In the genomic region with DNA sequence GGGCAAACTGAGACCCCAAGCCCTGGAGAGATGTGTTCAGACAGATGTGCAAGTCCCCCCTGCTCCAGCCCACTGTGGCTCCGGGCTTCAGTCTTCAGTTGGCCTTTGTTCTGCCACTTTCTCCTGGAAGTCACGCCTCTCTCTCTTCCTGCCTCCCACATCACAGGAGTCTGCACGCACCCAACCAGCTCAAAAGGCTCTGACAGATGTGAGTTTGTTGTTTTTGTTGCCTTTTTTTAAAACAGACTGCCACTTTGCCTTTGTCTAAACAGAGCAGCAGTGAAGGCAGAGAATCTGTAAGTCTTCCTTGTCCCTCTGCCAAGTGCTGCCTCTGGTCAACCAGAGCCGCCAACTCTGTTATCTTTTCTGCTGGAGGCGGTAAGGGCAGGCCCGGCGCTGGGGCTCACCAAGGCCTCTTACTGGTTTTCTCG, we compare ENCODE assay signal across 11 cellular contexts.
DNase-seq lines count a peak whose midpoint lies in the region; TF ChIP-seq lines count a peak whose summit lies in the region.
"Had no signal": no experiment of that assay in that cellular context is flagged by ENCODE, and none has a peak within 500 bp of the region (broad histone marks: within the 10 kb centered on the region; RNA-seq: fewer than 3 reads in every experiment).

No MANE protein-coding gene starts in this region.

- peaks cover 1% of the 10 kb centered on the region for H3K9me3 Mint-ChIP-seq in activated naive CD4-positive, alpha-beta T cell treated with anti-CD3 and anti-CD28 coated beads for 36 hours

- H3K36me3 ChIP-seq in hepatocyte (replicated peaks; ENCODE audit: insufficient read depth, low read depth) (no peaks in the 10 kb centered on the region), thyroid gland (no peaks in the 10 kb centered on the region), ovary (no peaks in the 10 kb centered on the region)
- H3K36me3 ChIP-seq: pancreas had no signal

- no peaks in the 10 kb centered on the region for H3K9me2 ChIP-seq in hepatocyte (replicated peaks; ENCODE audit: insufficient read depth)

- H3K36me3 Mint-ChIP-seq in activated naive CD4-positive, alpha-beta T cell treated with anti-CD3 and anti-CD28 coated beads for 36 hours (ENCODE audit: low read depth) = no peaks in the 10 kb centered on the region

- intact Hi-C loops in activated naive CD4-positive, alpha-beta T cell treated with anti-CD3 and anti-CD28 coated beads for 36 hours (cut with micrococcal nuclease) = no loop called here
- intact Hi-C loops in thyroid gland (cut with DNase I) = no loop called here
- intact Hi-C loops in ovary (cut with DNase I) = no loop called here

- CTCF ChIA-PET in activated naive CD4-positive, alpha-beta T cell treated with anti-CD3 and anti-CD28 coated beads for 36 hours (lab: Charles Lee) = no interaction called here

- no peaks in the 10 kb centered on the region for H3K79me2 ChIP-seq in hepatocyte

- H3K27me3 ChIP-seq in hepatocyte (no peaks in the 10 kb centered on the region), thyroid gland (no peaks in the 10 kb centered on the region), ovary (no peaks in the 10 kb centered on the region)

- TF ChIP-seq EP300 in ovary (IDR thresholded peaks at IDR 0.05) = no peak

- TF ChIP-seq POLR2A in thyroid gland (IDR thresholded peaks at IDR 0.05) = no peak
- no peak for TF ChIP-seq POLR2A in ovary (IDR thresholded peaks at IDR 0.05)

- no peak overlapping the region for H3K27ac Mint-ChIP-seq in activated naive CD4-positive, alpha-beta T cell treated with anti-CD3 and anti-CD28 coated beads for 36 hours

- no peak overlapping the region for H2AFZ ChIP-seq in hepatocyte

- H3K4me1 ChIP-seq in hepatocyte (ENCODE audit: insufficient read depth) (no peaks in the 10 kb centered on the region), thyroid gland (peaks cover 19 to 23% of the 10 kb centered on the region in 2 donors), ovary (ENCODE audit: insufficient read depth) (no peaks in the 10 kb centered on the region)
- H3K4me1 ChIP-seq: pancreas had no signal

- no peak overlapping the region for H3K4me2 ChIP-seq in hepatocyte

- H3K27ac ChIP-seq in hepatocyte (no peak overlapping the region), thyroid gland (peak overlapping the region in 2 of 3 donors; percentile 36 to 69), ovary (no peak overlapping the region)
- H3K27ac ChIP-seq: coronary artery, pancreas had no signal

- H3K27me3 Mint-ChIP-seq in activated naive CD4-positive, alpha-beta T cell treated with anti-CD3 and anti-CD28 coated beads for 36 hours (ENCODE audit: low read depth) = peaks cover 20% of the 10 kb centered on the region

- DNase-seq in activated naive CD4-positive, alpha-beta T cell treated with anti-CD3 and anti-CD28 coated beads for 36 hours = peak; percentile 31
- no peak for DNase-seq in activated naive CD4-positive, alpha-beta T cell (lab: John Stamatoyannopoulos, UW)
- DNase-seq in astrocyte of the hippocampus (ENCODE audit: low read depth, low spot score) (peak; percentile 60), hepatocyte (ENCODE audit: low spot score) (peak; percentile 41), thyroid gland (peak; percentile 74 to 81), NCI-H1694 (lab: John Stamatoyannopoulos, UW) (no peak), NCI-H2227 (lab: John Stamatoyannopoulos, UW; ENCODE audit: unreplicated experiment) (no peak), ovary (no peak)
- DNase-seq: NCI-H2227 treated with DMSO at 0.1 percent for 48 hours, pancreas had no signal

- no peak overlapping the region for H3K4me3 ChIP-seq in hepatocyte
- no peak overlapping the region for H3K4me3 ChIP-seq in thyroid gland (replicated peaks in 1 of 3)
- H3K4me3 ChIP-seq in ovary = no peak overlapping the region
- H3K4me3 ChIP-seq: coronary artery, pancreas had no signal

- no peak for TF ChIP-seq CTCF in hepatocyte (IDR thresholded peaks at IDR 0.05; ENCODE audit: poor library complexity)
- TF ChIP-seq CTCF in thyroid gland (IDR thresholded peaks at IDR 0.05) = no peak
- no peak for TF ChIP-seq CTCF in ovary (IDR thresholded peaks at IDR 0.05)

- H4K20me1 ChIP-seq in hepatocyte (ENCODE audit: insufficient read depth, poor library complexity, severe bottlenecking) = no peaks in the 10 kb centered on the region

- WGBS in hepatocyte (ENCODE audit: low lambda C conversion rate, missing lambda C conversion rate) = 41% methylated on average over 8 of the region's 8 CpGs
- 8 to 12% methylated on average over 8 of the region's 8 CpGs for WGBS in thyroid gland, 2 donors
- 4 to 20% (median 5%) methylated on average over 8 of the region's 8 CpGs for WGBS in ovary, 3 donors

- H3K4me1 Mint-ChIP-seq in activated naive CD4-positive, alpha-beta T cell treated with anti-CD3 and anti-CD28 coated beads for 36 hours (ENCODE audit: low read depth) = peaks cover 11% of the 10 kb centered on the region

- peak overlapping the region; percentile 10 for H3K4me3 Mint-ChIP-seq in activated naive CD4-positive, alpha-beta T cell treated with anti-CD3 and anti-CD28 coated beads for 36 hours

- H3K9me3 ChIP-seq in hepatocyte (ENCODE audit: low read depth) = no peaks in the 10 kb centered on the region
- H3K9me3 ChIP-seq in thyroid gland = no peaks in the 10 kb centered on the region
- H3K9me3 ChIP-seq in ovary = no peaks in the 10 kb centered on the region
- H3K9me3 ChIP-seq: pancreas had no signal

Comparison
In these comparisons a context has a peak if more than half of its experiments do, and no peak if none do; other contexts are left out.
1. DNase-seq: peak in activated naive CD4-positive, alpha-beta T cell treated with anti-CD3 and anti-CD28 coated beads for 36 hours (single experiment), astrocyte of the hippocampus (single experiment), hepatocyte (single experiment) and thyroid gland (2 of 2); none in activated naive CD4-positive, alpha-beta T cell (0 of 4), NCI-H1694 (single experiment), NCI-H2227 (single experiment) and ovary (0 of 5).
2. H3K27ac ChIP-seq: peak in thyroid gland (2 of 3); none in hepatocyte (single experiment) and ovary (0 of 2).